ENCODE assay signal across 10 cellular contexts in genomic region chr3:128416578-128417150, GRCh38. TPM values are rescaled to one million over a fixed set of nuclear protein-coding genes. Genes with fewer than 3 reads are reported as not detected.
DNase-seq lines count a peak whose midpoint lies in the region; TF ChIP-seq lines count a peak whose summit lies in the region.
"Had no signal": no experiment of that assay in that cellular context is flagged by ENCODE, and none has a peak within 500 bp of the region (broad histone marks: within the 10 kb centered on the region; RNA-seq: fewer than 3 reads in every experiment).

No MANE protein-coding gene starts in this region.

- no peak overlapping the region for H2AFZ ChIP-seq in mammary epithelial cell (ENCODE audit: low read depth, low read length)

- no peak for TF ChIP-seq EP300 in ovary (IDR thresholded peaks at IDR 0.05)

- H3K27ac ChIP-seq in mammary epithelial cell (ENCODE audit: insufficient read depth, low read depth, low read length) = no peak overlapping the region
- H3K27ac ChIP-seq in prostate gland = no peak overlapping the region
- H3K27ac ChIP-seq in right atrium auricular region = no peak overlapping the region
- H3K27ac ChIP-seq in ovary = no peak overlapping the region

- H3K27me3 Mint-ChIP-seq in neural crest cell (ENCODE audit: low read depth) = no peaks in the 10 kb centered on the region

- no peak overlapping the region for H3K9ac ChIP-seq in mammary epithelial cell (ENCODE audit: insufficient read depth, low read length)

- no peak overlapping the region for H3K4me3 Mint-ChIP-seq in neural crest cell

- H3K79me2 ChIP-seq in mammary epithelial cell (ENCODE audit: insufficient read depth, low read length) = no peaks in the 10 kb centered on the region

- 60% methylated on average over 7 of the region's 9 CpGs for WGBS in mammary epithelial cell (ENCODE audit: low coverage, missing lambda C conversion rate)
- WGBS in prostate gland = 79% methylated on average over 9 of the region's 9 CpGs
- WGBS in ovary, 3 donors = 77 to 79% (median 77%) methylated on average over 9 of the region's 9 CpGs

- TF ChIP-seq CTCF in mammary epithelial cell (conservative IDR thresholded peaks at IDR 0.05 in 1 of 2, IDR thresholded peaks at IDR 0.05 in 1 of 2; ENCODE audit: extremely low read depth in 1 of 2, insufficient read depth in 1 of 2, low read depth in 1 of 2, low read length in 2 of 2) (no peak), neural crest cell (conservative IDR thresholded peaks at IDR 0.05) (no peak), prostate gland (IDR thresholded peaks at IDR 0.05) (no peak), right atrium auricular region (IDR thresholded peaks at IDR 0.05) (no peak), ovary (IDR thresholded peaks at IDR 0.05) (no peak)

- H3K4me3 ChIP-seq in mammary epithelial cell (replicated peaks in 1 of 3; ENCODE audit: insufficient read depth in 1 of 3, low read depth in 2 of 3, low read length in 3 of 3) = no peak overlapping the region
- H3K4me3 ChIP-seq in prostate gland = no peak overlapping the region
- H3K4me3 ChIP-seq in right atrium auricular region = no peak overlapping the region
- no peak overlapping the region for H3K4me3 ChIP-seq in ovary

- peaks cover 4% of the 10 kb centered on the region for H3K36me3 Mint-ChIP-seq in neural crest cell (ENCODE audit: low read depth)

- peak overlapping the region; percentile 87 for H3K27ac Mint-ChIP-seq in neural crest cell (ENCODE audit: unreplicated experiment)

- H3K4me1 ChIP-seq in mammary epithelial cell (ENCODE audit: insufficient read depth, low read length) = peaks cover 8% of the 10 kb centered on the region
- peaks cover 1% of the 10 kb centered on the region for H3K4me1 ChIP-seq in prostate gland (replicated peaks)
- no peaks in the 10 kb centered on the region for H3K4me1 ChIP-seq in right atrium auricular region
- H3K4me1 ChIP-seq in ovary (ENCODE audit: insufficient read depth) = no peaks in the 10 kb centered on the region

- in situ Hi-C loops in mammary epithelial cell (cut with MboI; ENCODE audit: low sequenced_read_pairs in 2 of 2) = no loop called here

- no peaks in the 10 kb centered on the region for H3K36me3 ChIP-seq in mammary epithelial cell (ENCODE audit: insufficient read depth, low read length)
- H3K36me3 ChIP-seq in prostate gland = no peaks in the 10 kb centered on the region
- H3K36me3 ChIP-seq in right atrium auricular region = no peaks in the 10 kb centered on the region
- H3K36me3 ChIP-seq in ovary = no peaks in the 10 kb centered on the region

- no peaks in the 10 kb centered on the region for H4K20me1 ChIP-seq in mammary epithelial cell (ENCODE audit: insufficient read depth, low read length)

- TF ChIP-seq POLR2A in prostate gland (IDR thresholded peaks at IDR 0.05) (no peak), ovary (IDR thresholded peaks at IDR 0.05) (no peak)

- intact Hi-C loops in mammary epithelial cell (cut with micrococcal nuclease) = no loop called here
- intact Hi-C loops in prostate gland (cut with DNase I) = no loop called here
- intact Hi-C loops in ovary (cut with DNase I) = no loop called here

- BruUV-seq in mammary epithelial cell (replicated peaks; lab: Mats Ljungman, UMichigan) = no TSS peak

- H3K9me3 ChIP-seq in mammary epithelial cell (replicated peaks; ENCODE audit: insufficient read depth, low read length) (no peaks in the 10 kb centered on the region), prostate gland (no peaks in the 10 kb centered on the region), right atrium auricular region (no peaks in the 10 kb centered on the region), ovary (no peaks in the 10 kb centered on the region)

- H3K4me1 Mint-ChIP-seq in neural crest cell = peaks cover 12% of the 10 kb centered on the region

- H3K4me2 ChIP-seq in mammary epithelial cell (ENCODE audit: insufficient read depth, low read depth, low read length) = no peak overlapping the region

- H3K9me3 Mint-ChIP-seq in neural crest cell = peaks cover 4% of the 10 kb centered on the region

- H3K27me3 ChIP-seq in mammary epithelial cell (ENCODE audit: insufficient read depth, low read length) = no peaks in the 10 kb centered on the region
- no peaks in the 10 kb centered on the region for H3K27me3 ChIP-seq in prostate gland (replicated peaks; ENCODE audit: insufficient read depth)
- H3K27me3 ChIP-seq in right atrium auricular region = no peaks in the 10 kb centered on the region
- H3K27me3 ChIP-seq in ovary = no peaks in the 10 kb centered on the region

- dilution Hi-C loops in mammary epithelial cell (cut with HindIII; ENCODE audit: low sequenced_read_pairs) = loop anchor here (25.0 kb wide), 1 partner anchor 171 kb away; no protein-coding TSS in a partner anchor

- CTCF ChIA-PET in mammary epithelial cell (lab: Charles Lee; ENCODE audit: low non-redundant PET) = no interaction called here

- DNase-seq in GM03348 (ENCODE audit: low spot score) = peak; percentile 88
- peak; percentile 56 for DNase-seq in NCI-H226
- DNase-seq in mammary epithelial cell = peak; percentile 77
- no peak for DNase-seq in neural crest cell (ENCODE audit: low read depth, low spot score)
- DNase-seq in stimulated activated CD4-positive, alpha-beta T cell treated with anti-CD3 and anti-CD28 coated beads, Interleukin-4, amount 100 ng/mL, for 4 hours = no peak
- DNase-seq in prostate gland (ENCODE audit: low spot score) = no peak
- DNase-seq in right atrium auricular region (ENCODE audit: low spot score) = no peak
- DNase-seq in ovary = no peak
- DNase-seq: activated CD8-positive, alpha-beta memory T cell treated with anti-CD3 and anti-CD28 coated beads, Interleukin-2, amount 50 U/mL, for 48 hours had no signal

RNA-seq across cellular contexts. Expression of gene DNAJB8, which starts 50.0 kb away (rescaled TPM):
- not detected for total RNA-seq in mammary epithelial cell
- polyA plus RNA-seq in mammary epithelial cell = not detected
- polyA minus RNA-seq in mammary epithelial cell = not detected
- not detected in 2 replicates for total RNA-seq in neural crest cell
- total RNA-seq in prostate gland = 1 to 10 TPM in 1 of 2 donors, not detected in 1; 3.2 TPM
- not detected for total RNA-seq in right atrium auricular region
- total RNA-seq in ovary = not detected
- not detected for polyA plus RNA-seq in ovary
- total RNA-seq: OCI-LY7 had no signal

Comparison
In these comparisons a context has a peak if more than half of its experiments do, and no peak if none do; other contexts are left out.
1. DNase-seq: peak in GM03348 (single experiment), NCI-H226 (single experiment) and mammary epithelial cell (single experiment); none in neural crest cell (single experiment), stimulated activated CD4-positive, alpha-beta T cell treated with anti-CD3 and anti-CD28 coated beads, Interleukin-4, amount 100 ng/mL, for 4 hours (0 of 2), prostate gland (single experiment), right atrium auricular region (single experiment) and ovary (0 of 5).